22 cellular contexts compared by ENCODE assay signal in the genomic region with DNA sequence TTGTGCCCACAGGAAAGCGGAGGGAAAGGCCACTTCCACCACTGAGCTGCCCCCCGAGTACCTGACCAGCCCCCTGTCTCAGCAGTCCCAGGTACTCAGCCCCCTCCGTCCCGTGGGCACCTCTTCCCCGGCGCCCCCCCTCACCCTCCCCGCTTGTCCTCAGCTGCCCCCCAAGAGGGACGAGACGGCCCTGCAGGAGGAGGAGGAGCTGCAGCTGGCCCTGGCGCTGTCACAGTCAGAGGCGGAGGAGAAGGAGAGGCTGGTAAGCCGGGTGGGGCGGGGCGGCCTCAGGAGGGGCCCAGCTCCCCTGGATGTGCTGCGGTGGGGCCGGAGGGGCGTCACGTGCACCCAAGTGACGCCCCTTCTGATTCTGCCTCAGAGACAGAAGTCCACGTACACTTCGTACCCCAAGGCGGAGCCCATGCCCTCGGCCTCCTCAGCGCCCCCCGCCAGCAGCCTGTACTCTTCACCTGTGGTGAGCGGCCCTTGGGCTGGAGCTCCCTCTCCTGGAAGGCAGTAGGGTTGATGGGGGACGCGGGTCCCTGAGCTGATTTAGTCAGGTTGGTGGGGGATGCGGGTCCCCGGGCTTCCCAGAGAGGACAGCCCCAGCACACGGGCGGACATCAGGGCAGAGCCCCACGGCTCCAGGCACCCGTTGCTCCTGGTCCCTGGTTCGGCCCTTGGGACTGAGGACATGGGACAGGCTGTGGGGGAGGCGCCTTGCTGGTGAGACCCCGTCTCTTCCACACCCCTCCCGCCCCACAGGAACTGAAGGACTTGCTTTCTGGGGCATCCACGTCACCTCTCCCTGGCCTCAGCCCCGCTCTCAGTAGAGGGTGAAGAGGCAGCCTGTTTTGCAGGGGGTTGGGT. TPM values are rescaled to one million over a fixed set of nuclear protein-coding genes. Genes with fewer than 3 reads are reported as not detected.
A peak's percentile ranks its signal among the peaks of the same experiment; 100 is the strongest.
DNase-seq lines count a peak whose midpoint lies in the region; ATAC-seq, FAIRE-seq and TF ChIP-seq lines count a peak whose summit lies in the region.
"Had no signal": no experiment of that assay in that cellular context is flagged by ENCODE, and none has a peak within 500 bp of the region (broad histone marks: within the 10 kb centered on the region; RNA-seq: fewer than 3 reads in every experiment).

No MANE protein-coding gene starts in this region.

- FAIRE-seq in K562 (lab: Jason Lieb, UNC) (no peak), GM19239 (lab: Jason Lieb, UNC) (no peak)
- FAIRE-seq: small intestine had no signal

- TF ChIP-seq RAD21 in K562 (CRISPR knock-in tag; conservative IDR thresholded peaks at IDR 0.05 in 1 of 2, IDR thresholded peaks at IDR 0.05 in 1 of 2) = no peak

- 88% methylated on average over 22 of the region's 40 CpGs for WGBS in K562 (ENCODE audit: insufficient coverage, low coverage, missing lambda C conversion rate)

- no peak overlapping the region for H3K9ac ChIP-seq in Loucy (ENCODE audit: low read depth, low read length, poor library complexity, severe bottlenecking)
- H3K9ac ChIP-seq in K562 (ENCODE audit: insufficient read depth in 1 of 2, low read depth in 2 of 2, low read length in 2 of 2) = peak overlapping the region in 1 of 2 experiments; percentile 26; a peak in 2 of 4 replicates
- H3K9ac ChIP-seq: neural progenitor cell had no signal

- intact Hi-C loops in K562 (cut with micrococcal nuclease) = no loop called here

- H3K4me3 ChIP-seq in Loucy (ENCODE audit: low read length, poor library complexity, severe bottlenecking) = no peak overlapping the region
- H3K4me3 ChIP-seq in K562 = no peak overlapping the region
- H3K4me3 ChIP-seq: coronary artery, neural progenitor cell, tibial artery had no signal

- H3K9me2 ChIP-seq in Loucy (replicated peaks; ENCODE audit: low read depth, low read length) = no peaks in the 10 kb centered on the region

- CTCF ChIA-PET in K562 (lab: Yijun Ruan, JAX; ENCODE audit: low intra/inter-chr PET ratio) = no interaction called here

- no peak overlapping the region for H3K27ac ChIP-seq in K562 (ENCODE audit: extremely low read depth, low read depth, low read length)
- H3K27ac ChIP-seq: coronary artery, neural progenitor cell, tibial artery had no signal

- TF ChIP-seq POLR2A in K562 (conservative IDR thresholded peaks at IDR 0.05) = no peak

- peaks cover 4% of the 10 kb centered on the region for H4K20me1 ChIP-seq in Loucy (ENCODE audit: insufficient read depth, low read length, poor library complexity, severe bottlenecking)
- peaks cover 9% of the 10 kb centered on the region; the same call in 1 of the 2 replicates for H4K20me1 ChIP-seq in K562 (replicated peaks; ENCODE audit: control insufficient read depth, insufficient read depth, low read length)

- no TSS peak for BruUV-seq in K562 (replicated peaks; lab: Mats Ljungman, UMichigan)

- peaks cover 87% of the 10 kb centered on the region; the same call in 1 of the 2 replicates for H3K36me3 ChIP-seq in Loucy (ENCODE audit: insufficient read depth, low read length)
- H3K36me3 ChIP-seq in K562 (ENCODE audit: control insufficient read depth, insufficient read depth, low read length) = peaks cover 99% of the 10 kb centered on the region; the same call in 2 of the 3 replicates
- H3K36me3 ChIP-seq: neural progenitor cell had no signal

- H2AFZ ChIP-seq in Loucy (ENCODE audit: low read length) (no peak overlapping the region), K562 (ENCODE audit: low read depth, low read length) (no peak overlapping the region)
- H2AFZ ChIP-seq: neural progenitor cell had no signal

- H3F3A ChIP-seq in Loucy (ENCODE audit: low read depth) = no peaks in the 10 kb centered on the region

- TF ChIP-seq CTCF in Loucy (conservative IDR thresholded peaks at IDR 0.05; ENCODE audit: low read length) (peak; percentile 35), K562 (IDR thresholded peaks at IDR 0.05 in 2 of 3, conservative IDR thresholded peaks at IDR 0.05 in 1 of 3; ENCODE audit: insufficient read depth in 2 of 3, low read depth in 1 of 3, low read length in 3 of 3) (peak; percentile 25 to 90 (median 50); a peak in 4 of 6 replicates)

- ATAC-seq in K562 (peak; percentile 56), HG02571 (IDR thresholded peaks at IDR 0.05; ENCODE audit: unreplicated experiment) (no peak)
- ATAC-seq: CD8-positive, alpha-beta T cell had no signal

- in situ Hi-C loops in K562 (cut with MboI) = no loop called here

- peak; percentile 81 for DNase-seq in 8988T
- DNase-seq in ELR (ENCODE audit: low read depth) = peak; percentile 27
- DNase-seq in K562 (ENCODE audit: extremely low read depth in 1 of 4, low spot score in 3 of 4) = peak in 2 of 4 experiments; percentile 34 to 37
- no peak for DNase-seq in activated CD8-positive, alpha-beta memory T cell treated with anti-CD3 and anti-CD28 coated beads for 24 hours
- DNase-seq in activated CD4-positive, alpha-beta T cell treated with anti-CD3 and anti-CD28 coated beads, Interleukin-2, amount 50 U/mL, for 48 hours = no peak
- DNase-seq in GM19239 (ENCODE audit: insufficient read length, low spot score) = no peak
- DNase-seq: activated CD4-positive, alpha-beta T cell treated with anti-CD3 and anti-CD28 coated beads for 48 hours; activated CD8-positive, alpha-beta memory T cell treated with anti-CD3 and anti-CD28 coated beads, Interleukin-2, amount 50 U/mL, for 4 hours; activated naive CD8-positive, alpha-beta T cell treated with anti-CD3 and anti-CD28 coated beads, Interleukin-2, amount 10 ng/mL, durations not matched to agents 7 days and 5 days; CD8-positive, alpha-beta T cell; DMS79; head of caudate nucleus; NCI-H1048; NCI-H2081; small intestine; stimulated activated CD4-positive, alpha-beta T cell treated with anti-CD3 and anti-CD28 coated beads, Interleukin-2, amount 100 ng/mL, for 48 hours; stimulated activated naive CD4-positive, alpha-beta T cell treated with Interleukin-2 at 50 U/mL for 16 hours; tibial artery had no signal

- peaks cover 3% of the 10 kb centered on the region for H3K9me1 ChIP-seq in K562 (ENCODE audit: control insufficient read depth, insufficient read depth, low read length)

- H3K79me2 ChIP-seq in Loucy (ENCODE audit: insufficient read depth, low read length) (peaks cover 19% of the 10 kb centered on the region; the same call in 1 of the 2 replicates), K562 (ENCODE audit: control insufficient read depth, insufficient read depth, low read length) (no peaks in the 10 kb centered on the region; the same call in 2 of the 3 replicates)

- no peaks in the 10 kb centered on the region for H3K9me3 ChIP-seq in Loucy (ENCODE audit: insufficient read depth, low read depth, low read length)
- H3K9me3 ChIP-seq in K562 (replicated peaks; ENCODE audit: control insufficient read depth, insufficient read depth, low read depth, low read length) = no peaks in the 10 kb centered on the region
- H3K9me3 ChIP-seq: tibial artery had no signal

- POLR2A ChIA-PET in K562 (lab: Yijun Ruan, JAX) = interaction anchor here (1.2 to 4.7 kb wide), 2 partner anchors 9 to 10 kb away, joined by 7 to 41 read pairs; partner anchors contain the start of genes ARL16, HGS and MRPL12

- TF ChIP-seq EP300 in K562 (IDR thresholded peaks at IDR 0.05; ENCODE audit: low read length) = no peak

- H3K27me3 ChIP-seq in Loucy (ENCODE audit: insufficient read depth, low read length, poor library complexity, severe bottlenecking) = no peaks in the 10 kb centered on the region
- H3K27me3 ChIP-seq in K562 (ENCODE audit: control insufficient read depth in 2 of 2, insufficient read depth in 2 of 2, low read length in 2 of 2) = no peaks in the 10 kb centered on the region
- H3K27me3 ChIP-seq: neural progenitor cell, tibial artery had no signal

- H3K4me1 ChIP-seq in Loucy (ENCODE audit: insufficient read depth, low read length, poor library complexity, severe bottlenecking) (no peaks in the 10 kb centered on the region), K562 (replicated peaks in 1 of 2; ENCODE audit: control insufficient read depth in 2 of 2, insufficient read depth in 2 of 2, low read length in 2 of 2) (peaks cover 0 to 50% of the 10 kb centered on the region in 2 experiments; a peak in 2 of 5 replicates)
- H3K4me1 ChIP-seq: neural progenitor cell, tibial artery had no signal

- H3K4me2 ChIP-seq in Loucy (ENCODE audit: low read depth, low read length, poor library complexity, severe bottlenecking) = no peak overlapping the region
- no peak overlapping the region for H3K4me2 ChIP-seq in K562 (ENCODE audit: insufficient read depth, low read length)
- H3K4me2 ChIP-seq: neural progenitor cell had no signal

RNA-seq across cellular contexts. Expression of gene MRPL12, which starts 9.4 kb away (rescaled TPM):
- 14.2 and 50.8 TPM in 2 replicates for total RNA-seq in K562 (2011; cell fraction: chromatin; rRNA removed; ENCODE audit: low replicate concordance)
- total RNA-seq in K562 (2011; cell fraction: nucleolus; rRNA removed) = 61.9 and 77.4 TPM in 2 replicates
- 32.4 and 38.0 TPM in 2 replicates for total RNA-seq in K562 (2011; cell fraction: nucleoplasm; rRNA removed)
- total RNA-seq in K562 (2014; rRNA removed) = 182 and 276 TPM in 2 replicates
- total RNA-seq in K562 (2014; rRNA removed; fragmentation: Illumina TruSeq; extraction: Trizol) = 31.8 and 40.0 TPM in 2 replicates
- total RNA-seq in K562 (2015; rRNA removed; fragmentation: Illumina TruSeq; extraction: Trizol) = 57.9 and 60.8 TPM in 2 replicates
- total RNA-seq in K562 (2021) = 231 and 251 TPM in 2 replicates
- 101 and 110 TPM in 2 replicates for polyA plus RNA-seq in K562 (2011; rRNA removed)
- 124 and 353 TPM in 2 replicates for polyA plus RNA-seq in K562 (2011; cell fraction: cytosol; rRNA removed)
- 53.5 and 78.2 TPM in 2 replicates for polyA plus RNA-seq in K562 (2011; cell fraction: nucleus; rRNA removed)
- polyA plus RNA-seq in K562 (2012) = 145 TPM in 2 replicates
- 100 and 128 TPM in 2 replicates for polyA plus RNA-seq in K562 (2014; fragmentation: Illumina TruSeq; extraction: Trizol)
- polyA plus RNA-seq in K562 (2014; fragmentation: Nextera tagmentation; extraction: Ambion mirVana) = 1 to 10 TPM in 1 of 2 experiments, under 1 TPM in 1; 0.94 to 2.7 TPM
- 338 and 351 TPM in 2 replicates for polyA plus RNA-seq in K562 (2014; rRNA removed)
- 36.5 and 49.2 TPM in 2 replicates for polyA minus RNA-seq in K562 (2011; rRNA and poly(A)+ RNA removed)
- 52.2 and 58.3 TPM in 2 replicates for polyA minus RNA-seq in K562 (2011; cell fraction: cytosol; rRNA and poly(A)+ RNA removed)
- 15.9 and 32.2 TPM in 2 replicates for polyA minus RNA-seq in K562 (2011; cell fraction: nucleus; rRNA and poly(A)+ RNA removed)

RNA-seq across cellular contexts. Expression of gene HGS, which starts 9.9 kb away (rescaled TPM):
- total RNA-seq in K562 (2011; cell fraction: chromatin; rRNA removed; ENCODE audit: low replicate concordance) = 345 and 984 TPM in 2 replicates
- total RNA-seq in K562 (2011; cell fraction: nucleolus; rRNA removed) = 485 and 495 TPM in 2 replicates
- 301 and 334 TPM in 2 replicates for total RNA-seq in K562 (2011; cell fraction: nucleoplasm; rRNA removed)
- total RNA-seq in K562 (2014; rRNA removed) = 96.7 and 99.7 TPM in 2 replicates
- total RNA-seq in K562 (2014; rRNA removed; fragmentation: Illumina TruSeq; extraction: Trizol) = 55.5 and 77.1 TPM in 2 replicates
- total RNA-seq in K562 (2015; rRNA removed; fragmentation: Illumina TruSeq; extraction: Trizol) = 61.4 and 66.3 TPM in 2 replicates
- total RNA-seq in K562 (2021) = 132 and 161 TPM in 2 replicates
- polyA plus RNA-seq in K562 (2011; rRNA removed) = 60.7 and 127 TPM in 2 replicates
- polyA plus RNA-seq in K562 (2011; cell fraction: cytosol; rRNA removed) = 55.5 and 141 TPM in 2 replicates
- 547 and 894 TPM in 2 replicates for polyA plus RNA-seq in K562 (2011; cell fraction: nucleus; rRNA removed)
- 81.3 and 125 TPM in 2 replicates for polyA plus RNA-seq in K562 (2012)
- 126 and 128 TPM in 2 replicates for polyA plus RNA-seq in K562 (2014; fragmentation: Illumina TruSeq; extraction: Trizol)
- polyA plus RNA-seq in K562 (2014; fragmentation: Nextera tagmentation; extraction: Ambion mirVana) = 1 to 10 TPM; 3.9 to 9.4 TPM
- polyA plus RNA-seq in K562 (2014; rRNA removed) = 141 and 176 TPM in 2 replicates
- polyA minus RNA-seq in K562 (2011; rRNA and poly(A)+ RNA removed) = 76.0 and 85.7 TPM in 2 replicates
- polyA minus RNA-seq in K562 (2011; cell fraction: cytosol; rRNA and poly(A)+ RNA removed) = 50.3 and 53.4 TPM in 2 replicates
- 113 and 138 TPM in 2 replicates for polyA minus RNA-seq in K562 (2011; cell fraction: nucleus; rRNA and poly(A)+ RNA removed)

RNA-seq across cellular contexts. Expression of gene ARL16, which starts 10.1 kb away (rescaled TPM):
- 40.1 and 78.0 TPM in 2 replicates for total RNA-seq in K562 (2011; cell fraction: chromatin; rRNA removed; ENCODE audit: low replicate concordance)
- 48.6 and 55.2 TPM in 2 replicates for total RNA-seq in K562 (2011; cell fraction: nucleolus; rRNA removed)
- 38.9 and 42.4 TPM in 2 replicates for total RNA-seq in K562 (2011; cell fraction: nucleoplasm; rRNA removed)
- total RNA-seq in K562 (2014; rRNA removed) = 25.2 and 46.0 TPM in 2 replicates
- 18.8 and 21.6 TPM in 2 replicates for total RNA-seq in K562 (2014; rRNA removed; fragmentation: Illumina TruSeq; extraction: Trizol)
- 19.7 and 21.3 TPM in 2 replicates for total RNA-seq in K562 (2015; rRNA removed; fragmentation: Illumina TruSeq; extraction: Trizol)
- total RNA-seq in K562 (2021) = 18.3 and 22.6 TPM in 2 replicates
- polyA plus RNA-seq in K562 (2011; rRNA removed) = 29.8 and 30.6 TPM in 2 replicates
- polyA plus RNA-seq in K562 (2011; cell fraction: cytosol; rRNA removed) = 36.0 and 45.9 TPM in 2 replicates
- 16.8 and 22.9 TPM in 2 replicates for polyA plus RNA-seq in K562 (2011; cell fraction: nucleus; rRNA removed)
- 26.1 and 26.2 TPM in 2 replicates for polyA plus RNA-seq in K562 (2012)
- 25.6 and 32.4 TPM in 2 replicates for polyA plus RNA-seq in K562 (2014; fragmentation: Illumina TruSeq; extraction: Trizol)
- 10 to 100 TPM in 1 of 2 experiments, 1 to 10 TPM in 1; 5.4 to 10.4 TPM for polyA plus RNA-seq in K562 (2014; fragmentation: Nextera tagmentation; extraction: Ambion mirVana)
- 32.4 and 34.7 TPM in 2 replicates for polyA plus RNA-seq in K562 (2014; rRNA removed)
- 11.5 and 12.4 TPM in 2 replicates for polyA minus RNA-seq in K562 (2011; rRNA and poly(A)+ RNA removed)
- polyA minus RNA-seq in K562 (2011; cell fraction: cytosol; rRNA and poly(A)+ RNA removed) = 5.8 and 6.2 TPM in 2 replicates
- polyA minus RNA-seq in K562 (2011; cell fraction: nucleus; rRNA and poly(A)+ RNA removed) = 7.3 and 11.8 TPM in 2 replicates

RNA-seq across cellular contexts. Expression of gene SLC25A10, which starts 18.4 kb away (rescaled TPM):
- total RNA-seq in K562 (2011; cell fraction: chromatin; rRNA removed; ENCODE audit: low replicate concordance) = 20.2 and 85.2 TPM in 2 replicates
- total RNA-seq in K562 (2011; cell fraction: nucleolus; rRNA removed) = 76.7 and 104 TPM in 2 replicates
- total RNA-seq in K562 (2011; cell fraction: nucleoplasm; rRNA removed) = 36.2 and 36.3 TPM in 2 replicates
- 77.1 and 107 TPM in 2 replicates for total RNA-seq in K562 (2014; rRNA removed)
- total RNA-seq in K562 (2014; rRNA removed; fragmentation: Illumina TruSeq; extraction: Trizol) = 8.5 and 15.4 TPM in 2 replicates
- total RNA-seq in K562 (2015; rRNA removed; fragmentation: Illumina TruSeq; extraction: Trizol) = 36.2 and 39.1 TPM in 2 replicates
- total RNA-seq in K562 (2021) = 85.6 and 86.9 TPM in 2 replicates
- polyA plus RNA-seq in K562 (2011; rRNA removed) = 26.3 and 34.3 TPM in 2 replicates
- polyA plus RNA-seq in K562 (2011; cell fraction: cytosol; rRNA removed) = 46.6 and 127 TPM in 2 replicates
- polyA plus RNA-seq in K562 (2011; cell fraction: nucleus; rRNA removed) = 60.6 and 93.2 TPM in 2 replicates
- polyA plus RNA-seq in K562 (2012) = 35.9 and 54.4 TPM in 2 replicates
- polyA plus RNA-seq in K562 (2014; fragmentation: Illumina TruSeq; extraction: Trizol) = 34.3 and 70.2 TPM in 2 replicates
- 1 to 10 TPM in 1 of 2 experiments, under 1 TPM in 1; 0.10 to 1.5 TPM for polyA plus RNA-seq in K562 (2014; fragmentation: Nextera tagmentation; extraction: Ambion mirVana)
- 68.4 and 70.6 TPM in 2 replicates for polyA plus RNA-seq in K562 (2014; rRNA removed)
- polyA minus RNA-seq in K562 (2011; rRNA and poly(A)+ RNA removed) = 7.7 and 13.8 TPM in 2 replicates
- polyA minus RNA-seq in K562 (2011; cell fraction: cytosol; rRNA and poly(A)+ RNA removed) = 31.8 and 35.5 TPM in 2 replicates
- polyA minus RNA-seq in K562 (2011; cell fraction: nucleus; rRNA and poly(A)+ RNA removed) = 20.9 and 21.4 TPM in 2 replicates

RNA-seq across cellular contexts. Expression of gene CCDC137, which starts 27.2 kb away (rescaled TPM):
- total RNA-seq in K562 (2011; cell fraction: chromatin; rRNA removed; ENCODE audit: low replicate concordance) = 45.8 and 69.3 TPM in 2 replicates
- total RNA-seq in K562 (2011; cell fraction: nucleolus; rRNA removed) = 37.0 and 38.7 TPM in 2 replicates
- 27.8 and 51.5 TPM in 2 replicates for total RNA-seq in K562 (2011; cell fraction: nucleoplasm; rRNA removed)
- 56.0 and 64.2 TPM in 2 replicates for total RNA-seq in K562 (2014; rRNA removed)
- total RNA-seq in K562 (2014; rRNA removed; fragmentation: Illumina TruSeq; extraction: Trizol) = 20.0 and 21.4 TPM in 2 replicates
- total RNA-seq in K562 (2015; rRNA removed; fragmentation: Illumina TruSeq; extraction: Trizol) = 47.1 and 48.5 TPM in 2 replicates
- total RNA-seq in K562 (2021) = 48.9 and 49.2 TPM in 2 replicates
- 18.9 and 24.8 TPM in 2 replicates for polyA plus RNA-seq in K562 (2011; rRNA removed)
- polyA plus RNA-seq in K562 (2011; cell fraction: cytosol; rRNA removed) = 18.3 and 30.6 TPM in 2 replicates
- 40.1 and 55.8 TPM in 2 replicates for polyA plus RNA-seq in K562 (2011; cell fraction: nucleus; rRNA removed)
- 28.5 and 39.2 TPM in 2 replicates for polyA plus RNA-seq in K562 (2012)
- polyA plus RNA-seq in K562 (2014; fragmentation: Illumina TruSeq; extraction: Trizol) = 38.3 and 41.1 TPM in 2 replicates
- polyA plus RNA-seq in K562 (2014; fragmentation: Nextera tagmentation; extraction: Ambion mirVana) = 1 to 10 TPM; 2.3 to 4.1 TPM
- 63.7 and 68.1 TPM in 2 replicates for polyA plus RNA-seq in K562 (2014; rRNA removed)
- polyA minus RNA-seq in K562 (2011; rRNA and poly(A)+ RNA removed) = 4.4 and 4.8 TPM in 2 replicates
- polyA minus RNA-seq in K562 (2011; cell fraction: cytosol; rRNA and poly(A)+ RNA removed) = 8.5 TPM in 2 replicates
- polyA minus RNA-seq in K562 (2011; cell fraction: nucleus; rRNA and poly(A)+ RNA removed) = 9.4 and 17.3 TPM in 2 replicates

Comparison
In these comparisons a context has a peak if more than half of its experiments do, and no peak if none do; other contexts are left out.
1. DNase-seq: peak in 8988T (single experiment) and ELR (single experiment); none in activated CD8-positive, alpha-beta memory T cell treated with anti-CD3 and anti-CD28 coated beads for 24 hours (single experiment), activated CD4-positive, alpha-beta T cell treated with anti-CD3 and anti-CD28 coated beads, Interleukin-2, amount 50 U/mL, for 48 hours (0 of 2) and GM19239 (single experiment).